ENCODE assay signal across 7 cellular contexts in genomic region chr11:68037481-68038225, GRCh38. TPM values are rescaled to one million over a fixed set of nuclear protein-coding genes. Genes with fewer than 3 reads are reported as not detected.
A peak's percentile ranks its signal among the peaks of the same experiment; 100 is the strongest.
DNase-seq lines count a peak whose midpoint lies in the region; ATAC-seq, FAIRE-seq and TF ChIP-seq lines count a peak whose summit lies in the region.

No MANE protein-coding gene starts in this region.

- H3K36me3 ChIP-seq in hepatocyte (replicated peaks; ENCODE audit: insufficient read depth, low read depth) = no peaks in the 10 kb centered on the region
- no peaks in the 10 kb centered on the region for H3K36me3 ChIP-seq in smooth muscle cell (ENCODE audit: low read depth)

- TF ChIP-seq CTCF in HFFc6 (IDR thresholded peaks at IDR 0.05) (no peak), hepatocyte (IDR thresholded peaks at IDR 0.05; ENCODE audit: poor library complexity) (no peak), smooth muscle cell (IDR thresholded peaks at IDR 0.05; ENCODE audit: borderline replicate concordance, insufficient read depth, poor library complexity, severe bottlenecking) (no peak)

- no peaks in the 10 kb centered on the region for H3K9me2 ChIP-seq in hepatocyte (replicated peaks; ENCODE audit: insufficient read depth)

- no peaks in the 10 kb centered on the region for H3K9me3 Mint-ChIP-seq in HFFc6
- no peaks in the 10 kb centered on the region for H3K9me3 Mint-ChIP-seq in T-cell

- H2AFZ ChIP-seq in hepatocyte (no peak overlapping the region), smooth muscle cell (ENCODE audit: low read depth) (no peak overlapping the region)

- no peaks in the 10 kb centered on the region for H4K20me1 ChIP-seq in hepatocyte (ENCODE audit: insufficient read depth, poor library complexity, severe bottlenecking)
- no peaks in the 10 kb centered on the region for H4K20me1 ChIP-seq in smooth muscle cell (ENCODE audit: low read depth)

- H3K4me1 ChIP-seq in hepatocyte (ENCODE audit: insufficient read depth) = peaks cover 27% of the 10 kb centered on the region
- peaks cover 11% of the 10 kb centered on the region for H3K4me1 ChIP-seq in smooth muscle cell (ENCODE audit: low read depth)

- H3K27me3 ChIP-seq in hepatocyte (no peaks in the 10 kb centered on the region), smooth muscle cell (ENCODE audit: low read depth) (no peaks in the 10 kb centered on the region)

- H3K9me3 ChIP-seq in hepatocyte (ENCODE audit: low read depth) = no peaks in the 10 kb centered on the region
- no peaks in the 10 kb centered on the region for H3K9me3 ChIP-seq in smooth muscle cell (replicated peaks; ENCODE audit: low read depth)

- no peak overlapping the region for H3K4me3 Mint-ChIP-seq in HFFc6
- H3K4me3 Mint-ChIP-seq in T-cell = peak overlapping the region; percentile 36 to 60 (median 55)

- H3K4me2 ChIP-seq in hepatocyte (peak overlapping the region; percentile 84), smooth muscle cell (peak overlapping the region; percentile 76)

- no peaks in the 10 kb centered on the region for H3F3A ChIP-seq in smooth muscle cell (ENCODE audit: low read depth)

- no peak for FAIRE-seq in GM19239 (lab: Jason Lieb, UNC)

- H3K79me2 ChIP-seq in hepatocyte (peaks cover 7% of the 10 kb centered on the region), smooth muscle cell (ENCODE audit: low read depth) (no peaks in the 10 kb centered on the region)

- H3K36me3 Mint-ChIP-seq in HFFc6 (ENCODE audit: low read depth) (no peaks in the 10 kb centered on the region), T-cell (peaks cover 3% of the 10 kb centered on the region)

- H3K9ac ChIP-seq in smooth muscle cell (ENCODE audit: low read depth) = no peak overlapping the region

- WGBS in hepatocyte (ENCODE audit: low lambda C conversion rate, missing lambda C conversion rate) = 90% methylated on average over 20 of the region's 20 CpGs
- 97% methylated on average over 20 of the region's 20 CpGs for WGBS in smooth muscle cell (ENCODE audit: low lambda C conversion rate)

- POLR2A ChIA-PET in T-cell (lab: Charles Lee) = no interaction called here

- peak overlapping the region; percentile 65 for H3K27ac Mint-ChIP-seq in HFFc6
- peak overlapping the region; percentile 74 to 93 for H3K27ac Mint-ChIP-seq in T-cell

- H3K4me3 ChIP-seq in hepatocyte = no peak overlapping the region
- H3K4me3 ChIP-seq in smooth muscle cell = no peak overlapping the region

- no peak for ATAC-seq in T-cell (replicated peaks in 1 of 4)

- H3K27ac ChIP-seq in hepatocyte = peak overlapping the region; percentile 34
- H3K27ac ChIP-seq in smooth muscle cell (ENCODE audit: low read depth) = no peak overlapping the region

- H3K4me1 Mint-ChIP-seq in HFFc6 (ENCODE audit: low read depth) (peaks cover 17% of the 10 kb centered on the region), T-cell (peaks cover 21 to 42% (median 21%) of the 10 kb centered on the region in 3 donors)

- peaks cover 3% of the 10 kb centered on the region; the same call in 1 of the 2 replicates for H3K27me3 Mint-ChIP-seq in HFFc6 (ENCODE audit: insufficient read depth)
- no peaks in the 10 kb centered on the region for H3K27me3 Mint-ChIP-seq in T-cell

- no peak for DNase-seq in HFFc6
- DNase-seq in T-cell = no peak
- no peak for DNase-seq in hepatocyte (ENCODE audit: low spot score)
- DNase-seq in smooth muscle cell (lab: John Stamatoyannopoulos, UW; ENCODE audit: unreplicated experiment) = no peak
- no peak for DNase-seq in GM19239 (ENCODE audit: insufficient read length, low spot score)
- DNase-seq in T1000 (lab: John Stamatoyannopoulos, UW) = no peak
- DNase-seq in glomerular visceral epithelial cell (ENCODE audit: extremely low spot score) = no peak

- CTCF ChIA-PET in T-cell (lab: Charles Lee) = interaction anchor here in 1 of 2 donors (0.6 kb wide), 1 partner anchor 233 kb away, joined by 3 read pairs; no protein-coding TSS in a partner anchor

RNA-seq across cellular contexts. Expression of gene TCIRG1, which starts 1.2 kb away (rescaled TPM):
- 100 to 1,000 TPM; 113 to 150 (median 131) TPM for total RNA-seq in HFFc6 (2021; fragmentation: NEBNext Ultra II Directional; extraction: Animal tissue kit (Norgen Biotek cat#: 25700))
- 100 to 1,000 TPM; 184 to 292 (median 246) TPM for total RNA-seq in T-cell
- 61.0 and 77.4 TPM in 2 replicates for total RNA-seq in hepatocyte
- polyA plus RNA-seq in hepatocyte = 125 and 199 TPM in 2 replicates
- total RNA-seq in smooth muscle cell = 37.2 and 39.7 TPM in 2 replicates
- 59.0 and 76.4 TPM in 2 replicates for polyA plus RNA-seq in smooth muscle cell

RNA-seq across cellular contexts. Expression of gene NDUFS8, which starts 7.2 kb away (rescaled TPM):
- total RNA-seq in HFFc6 (2021; fragmentation: NEBNext Ultra II Directional; extraction: Animal tissue kit (Norgen Biotek cat#: 25700)) = 100 to 1,000 TPM; 221 to 236 (median 223) TPM
- total RNA-seq in T-cell (100 to 1,000 TPM in 2 of 5 donors, 10 to 100 TPM in 3; 76.9 to 102 (median 91.1) TPM), hepatocyte (100 and 111 TPM in 2 replicates), smooth muscle cell (115 and 165 TPM in 2 replicates)
- polyA plus RNA-seq in hepatocyte (286 and 287 TPM in 2 replicates), smooth muscle cell (302 and 314 TPM in 2 replicates)

RNA-seq across cellular contexts. Expression of gene ALDH3B1, which starts 27.5 kb away (rescaled TPM):
- 10 to 100 TPM; 29.5 to 47.4 (median 43.4) TPM for total RNA-seq in HFFc6 (2021; fragmentation: NEBNext Ultra II Directional; extraction: Animal tissue kit (Norgen Biotek cat#: 25700))
- total RNA-seq in T-cell (under 1 TPM; 0.20 to 0.53 (median 0.25) TPM), hepatocyte (11.7 and 15.4 TPM in 2 replicates), smooth muscle cell (6.9 and 9.9 TPM in 2 replicates)
- polyA plus RNA-seq in hepatocyte (15.7 and 16.9 TPM in 2 replicates), smooth muscle cell (8.8 and 9.1 TPM in 2 replicates)

RNA-seq across cellular contexts. Expression of gene UNC93B1, which starts 33.8 kb away (rescaled TPM):
- 10 to 100 TPM; 17.2 to 23.0 (median 19.9) TPM for total RNA-seq in HFFc6 (2021; fragmentation: NEBNext Ultra II Directional; extraction: Animal tissue kit (Norgen Biotek cat#: 25700))
- total RNA-seq in T-cell (10 to 100 TPM; 16.7 to 38.6 (median 27.8) TPM), hepatocyte (22.6 and 23.5 TPM in 2 replicates), smooth muscle cell (17.5 and 18.3 TPM in 2 replicates)
- polyA plus RNA-seq in hepatocyte (38.0 and 42.9 TPM in 2 replicates), smooth muscle cell (25.1 and 33.4 TPM in 2 replicates)
